Comparison of ENCODE assay signal across 11 cellular contexts in the genomic region with DNA sequence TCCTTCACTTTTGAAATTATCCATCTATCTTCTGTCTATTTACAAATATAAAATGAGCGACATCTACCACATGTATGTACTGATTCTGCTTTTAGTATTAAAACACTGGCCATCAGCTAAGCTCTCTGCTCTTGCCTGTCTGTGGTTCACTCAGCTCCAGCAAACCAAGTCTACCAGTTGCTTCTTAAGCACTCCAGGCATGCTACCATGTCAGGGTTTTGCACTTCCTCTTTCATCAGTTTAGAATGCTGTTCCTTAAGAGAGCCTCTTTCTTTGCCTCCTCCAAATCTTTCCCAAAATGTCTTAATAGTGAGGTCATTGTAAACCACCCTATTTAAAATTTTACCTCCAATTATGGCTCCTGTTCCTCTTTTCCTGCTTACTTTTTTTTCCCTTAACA. TPM values are rescaled to one million over a fixed set of nuclear protein-coding genes. Genes with fewer than 3 reads are reported as not detected.
A peak's percentile ranks its signal among the peaks of the same experiment; 100 is the strongest.
DNase-seq lines count a peak whose midpoint lies in the region; ATAC-seq and TF ChIP-seq lines count a peak whose summit lies in the region.
"Had no signal": no experiment of that assay in that cellular context is flagged by ENCODE, and none has a peak within 500 bp of the region (broad histone marks: within the 10 kb centered on the region; RNA-seq: fewer than 3 reads in every experiment).

No MANE protein-coding gene starts in this region.

- no peaks in the 10 kb centered on the region for H3F3A ChIP-seq in GM23338 (replicated peaks; ENCODE audit: low read depth)

- H3K4me1 ChIP-seq in GM23338 (ENCODE audit: insufficient read depth) (peaks cover 4% of the 10 kb centered on the region; the same call in 1 of the 2 replicates), mesenchymal stem cell (ENCODE audit: control insufficient read depth, insufficient read depth, low read depth, low read length) (no peaks in the 10 kb centered on the region)

- H2BK15ac ChIP-seq in mesenchymal stem cell (ENCODE audit: low read depth, poor library complexity, severe bottlenecking): no peak overlapping the region

- H3K4me2 ChIP-seq in GM23338: no peak overlapping the region
- no peak overlapping the region for H3K4me2 ChIP-seq in mesenchymal stem cell (ENCODE audit: low read length, poor library complexity, severe bottlenecking)
- H3K4me2 ChIP-seq: PC-9 had no signal

- no peak overlapping the region for H4K91ac ChIP-seq in mesenchymal stem cell (ENCODE audit: low read length)

- H2BK5ac ChIP-seq in mesenchymal stem cell (ENCODE audit: low read depth, low read length, poor library complexity, severe bottlenecking): no peak overlapping the region

- no peak overlapping the region for H3K23ac ChIP-seq in mesenchymal stem cell (ENCODE audit: low read length in 2 of 2)

- H3K36me3 ChIP-seq in GM23338 (ENCODE audit: insufficient read depth): no peaks in the 10 kb centered on the region
- no peaks in the 10 kb centered on the region for H3K36me3 ChIP-seq in mesenchymal stem cell (ENCODE audit: control insufficient read depth in 1 of 2, insufficient read depth in 2 of 2, low read depth in 1 of 2, low read length in 2 of 2)
- no peaks in the 10 kb centered on the region for H3K36me3 ChIP-seq in H7 (replicated peaks; ENCODE audit: control insufficient read depth, insufficient read depth, low read length)

- H2AFZ ChIP-seq in GM23338 (no peak overlapping the region), mesenchymal stem cell (ENCODE audit: low read depth, low read length) (no peak overlapping the region)
- H2AFZ ChIP-seq: PC-9 had no signal

- no peak for TF ChIP-seq CTCF in GM23338 (conservative IDR thresholded peaks at IDR 0.05; ENCODE audit: low read depth in 2 of 2)

- H3K36me3 Mint-ChIP-seq in GM23338 (ENCODE audit: low read depth): no peaks in the 10 kb centered on the region

- no peak overlapping the region for H2BK12ac ChIP-seq in mesenchymal stem cell (ENCODE audit: low read length in 2 of 2)

- H3K9me3 Mint-ChIP-seq in GM23338: no peaks in the 10 kb centered on the region

- 97% methylated on average over 1 of the region's 1 CpG for WGBS in mesenchymal stem cell

- H3K79me2 ChIP-seq in GM23338 (replicated peaks; ENCODE audit: insufficient read depth): no peaks in the 10 kb centered on the region

- H3K9me2 ChIP-seq in GM23338 (ENCODE audit: insufficient read depth): no peaks in the 10 kb centered on the region

- no peak overlapping the region for H3K27ac ChIP-seq in GM23338 (ENCODE audit: low read depth)
- no peak overlapping the region for H3K27ac ChIP-seq in mesenchymal stem cell (ENCODE audit: low read length, poor library complexity, severe bottlenecking)
- H3K27ac ChIP-seq: PC-9 had no signal

- peaks cover 12% of the 10 kb centered on the region for H3K4me1 Mint-ChIP-seq in GM23338

- DNase-seq in GM23338 (ENCODE audit: low spot score): peak; percentile 51
- DNase-seq in mesenchymal stem cell: peak; percentile 3
- DNase-seq in NCI-H128 (lab: John Stamatoyannopoulos, UW; ENCODE audit: unreplicated experiment): no peak
- no peak for DNase-seq in H7
- DNase-seq in NCI-H2227 (lab: John Stamatoyannopoulos, UW; ENCODE audit: unreplicated experiment): no peak
- no peak for DNase-seq in dermis blood vessel endothelial cell
- DNase-seq: activated CD8-positive, alpha-beta memory T cell treated with anti-CD3 and anti-CD28 coated beads, Interleukin-2, amount 50 U/mL, for 4 hours; NCI-H1436; PC-9 had no signal

- no peak overlapping the region for H4K8ac ChIP-seq in mesenchymal stem cell (ENCODE audit: low read length)

- H3K27me3 ChIP-seq in GM23338 (ENCODE audit: insufficient read depth) (no peaks in the 10 kb centered on the region), mesenchymal stem cell (ENCODE audit: control insufficient read depth in 1 of 2, insufficient read depth in 1 of 2, low read length in 2 of 2) (no peaks in the 10 kb centered on the region), H7 (ENCODE audit: control insufficient read depth, insufficient read depth, low read length) (no peaks in the 10 kb centered on the region)

- peaks cover 2% of the 10 kb centered on the region for H3K27me3 Mint-ChIP-seq in GM23338 (ENCODE audit: insufficient read depth, low read depth, poor library complexity)

- no peak overlapping the region for H3K4ac ChIP-seq in mesenchymal stem cell (ENCODE audit: low read depth in 1 of 2, low read length in 2 of 2)

- no peak overlapping the region for H3K14ac ChIP-seq in mesenchymal stem cell (ENCODE audit: low read length in 2 of 2)

- H3K4me3 Mint-ChIP-seq in GM23338: no peak overlapping the region

- ATAC-seq in GM19035 (IDR thresholded peaks at IDR 0.05; ENCODE audit: unreplicated experiment) (peak; percentile 69), GM23338 (peak; percentile 56; the same call in 2 of the 3 replicates), HG03460 (IDR thresholded peaks at IDR 0.05; ENCODE audit: unreplicated experiment) (peak; percentile 61)

- H3K9ac ChIP-seq in mesenchymal stem cell (ENCODE audit: low read length): no peak overlapping the region

- no peak overlapping the region for H2AK5ac ChIP-seq in mesenchymal stem cell (ENCODE audit: low read length, severe bottlenecking)

- no peaks in the 10 kb centered on the region for H3K9me3 ChIP-seq in mesenchymal stem cell (ENCODE audit: control insufficient read depth, low read length)

- no peaks in the 10 kb centered on the region for H4K20me1 ChIP-seq in GM23338 (replicated peaks; ENCODE audit: insufficient read depth)

- H3K4me3 ChIP-seq in GM23338 (no peak overlapping the region), mesenchymal stem cell (ENCODE audit: insufficient read depth in 1 of 2, low read depth in 1 of 2, low read length in 2 of 2) (no peak overlapping the region), H7 (ENCODE audit: insufficient read depth, low read depth, low read length) (no peak overlapping the region)
- H3K4me3 ChIP-seq: PC-9 had no signal

- H3K27ac Mint-ChIP-seq in GM23338: no peak overlapping the region

- no peaks in the 10 kb centered on the region for H3K79me1 ChIP-seq in mesenchymal stem cell (replicated peaks; ENCODE audit: low read length, poor library complexity, severe bottlenecking)

- H2BK120ac ChIP-seq in mesenchymal stem cell (ENCODE audit: low read depth, low read length): no peak overlapping the region

- H3K18ac ChIP-seq in mesenchymal stem cell (ENCODE audit: low read depth in 1 of 2, low read length in 2 of 2): no peak overlapping the region

TF ChIP-seq in GM23338, 12 proteins besides CTCF, POLR2A, EP300 and RAD21 (continues in another document):
- no peak for TF ChIP-seq ETS1 (IDR thresholded peaks at IDR 0.05)
- TF ChIP-seq POLR2AphosphoS5 (IDR thresholded peaks at IDR 0.05; ENCODE audit: low read depth): no peak
- no peak for TF ChIP-seq ZNF114 (CRISPR knock-in tag; IDR thresholded peaks at IDR 0.05)
- no peak for TF ChIP-seq JUNB (IDR thresholded peaks at IDR 0.05; ENCODE audit: unreplicated experiment)
- no peak for TF ChIP-seq EZH2 (IDR thresholded peaks at IDR 0.05; ENCODE audit: low read depth, unreplicated experiment)
- TF ChIP-seq STAT1 (IDR thresholded peaks at IDR 0.05; ENCODE audit: unreplicated experiment): no peak
- TF ChIP-seq, protein P1, sequence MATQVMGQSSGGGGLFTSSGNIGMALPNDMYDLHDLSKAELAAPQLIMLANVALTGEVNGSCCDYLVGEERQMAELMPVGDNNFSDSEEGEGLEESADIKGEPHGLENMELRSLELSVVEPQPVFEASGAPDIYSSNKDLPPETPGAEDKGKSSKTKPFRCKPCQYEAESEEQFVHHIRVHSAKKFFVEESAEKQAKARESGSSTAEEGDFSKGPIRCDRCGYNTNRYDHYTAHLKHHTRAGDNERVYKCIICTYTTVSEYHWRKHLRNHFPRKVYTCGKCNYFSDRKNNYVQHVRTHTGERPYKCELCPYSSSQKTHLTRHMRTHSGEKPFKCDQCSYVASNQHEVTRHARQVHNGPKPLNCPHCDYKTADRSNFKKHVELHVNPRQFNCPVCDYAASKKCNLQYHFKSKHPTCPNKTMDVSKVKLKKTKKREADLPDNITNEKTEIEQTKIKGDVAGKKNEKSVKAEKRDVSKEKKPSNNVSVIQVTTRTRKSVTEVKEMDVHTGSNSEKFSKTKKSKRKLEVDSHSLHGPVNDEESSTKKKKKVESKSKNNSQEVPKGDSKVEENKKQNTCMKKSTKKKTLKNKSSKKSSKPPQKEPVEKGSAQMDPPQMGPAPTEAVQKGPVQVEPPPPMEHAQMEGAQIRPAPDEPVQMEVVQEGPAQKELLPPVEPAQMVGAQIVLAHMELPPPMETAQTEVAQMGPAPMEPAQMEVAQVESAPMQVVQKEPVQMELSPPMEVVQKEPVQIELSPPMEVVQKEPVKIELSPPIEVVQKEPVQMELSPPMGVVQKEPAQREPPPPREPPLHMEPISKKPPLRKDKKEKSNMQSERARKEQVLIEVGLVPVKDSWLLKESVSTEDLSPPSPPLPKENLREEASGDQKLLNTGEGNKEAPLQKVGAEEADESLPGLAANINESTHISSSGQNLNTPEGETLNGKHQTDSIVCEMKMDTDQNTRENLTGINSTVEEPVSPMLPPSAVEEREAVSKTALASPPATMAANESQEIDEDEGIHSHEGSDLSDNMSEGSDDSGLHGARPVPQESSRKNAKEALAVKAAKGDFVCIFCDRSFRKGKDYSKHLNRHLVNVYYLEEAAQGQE (IDR thresholded peaks at IDR 0.05; ENCODE audit: unreplicated experiment): no peak
- no peak for TF ChIP-seq CREB1 (CRISPR knock-in tag; IDR thresholded peaks at IDR 0.05; ENCODE audit: low read depth)

RNA-seq across cellular contexts. Expression of gene SCN3A, which starts 59.5 kb away (rescaled TPM):
- total RNA-seq in GM23338 (2014; rRNA removed; shearing (Covaris generic)): 0.66 TPM in 1 of 2 replicates, not detected in the other
- not detected in 2 replicates for polyA plus RNA-seq in GM23338 (2016; fragmentation: Nextera tagmentation; extraction: Ambion mirVana)
- 3.7 TPM for polyA plus RNA-seq in mesenchymal stem cell (2013, experiment 1 of 2)
- 3.7 TPM for polyA plus RNA-seq in mesenchymal stem cell (2013, experiment 2 of 2)
- not detected in 2 replicates for total RNA-seq in H7 (2014; rRNA removed; shearing (Covaris generic))
- 6.1 and 12.0 TPM in 2 replicates for total RNA-seq in dermis blood vessel endothelial cell
- total RNA-seq: PC-9 had no signal

Comparison
In these comparisons a context has a peak if more than half of its experiments do, and no peak if none do; other contexts are left out.
1. DNase-seq: peak in GM23338 (single experiment) and mesenchymal stem cell (single experiment); none in NCI-H128 (single experiment), H7 (single experiment), NCI-H2227 (single experiment) and dermis blood vessel endothelial cell (single experiment).
2. Peak in every context shown above with its lines, with median percentiles within 50 percentile points of each other: ATAC-seq.